In the genomic region with DNA sequence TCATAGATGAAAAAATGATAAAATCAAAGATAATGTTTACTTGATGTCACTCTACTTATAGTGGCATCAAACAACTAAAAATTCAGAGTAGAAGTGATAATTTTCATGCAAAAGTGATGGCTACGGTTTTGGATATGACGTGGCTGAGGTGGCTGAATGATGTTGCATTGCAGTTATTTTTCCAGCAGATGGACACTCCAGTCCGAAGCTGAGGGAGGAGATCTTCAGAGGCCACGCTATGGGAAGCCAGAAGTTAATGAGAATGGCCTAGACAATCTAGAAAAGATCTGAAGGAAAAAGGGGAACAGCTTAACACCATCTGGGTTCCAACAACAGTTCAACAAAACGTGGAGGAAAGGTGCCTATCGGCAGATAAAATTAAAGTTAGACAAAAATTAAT, we compare ENCODE assay signal across 11 cellular contexts.
"Had no signal": no experiment of that assay in that cellular context is flagged by ENCODE, and none has a peak within 500 bp of the region (broad histone marks: within the 10 kb centered on the region; RNA-seq: fewer than 3 reads in every experiment).

No MANE protein-coding gene starts in this region.

- H3K4me3 ChIP-seq: GM23248, HAP-1 had no signal

- H3K4me1 ChIP-seq: HAP-1 had no signal

- H3K27ac ChIP-seq: GM23248, HL-60, KMS-11 had no signal

- H3K36me3 ChIP-seq: HAP-1 had no signal

- H3K9me3 ChIP-seq: HAP-1 had no signal

- H3K4me3 Mint-ChIP-seq: HFFc6 had no signal

- DNase-seq: GM23248, GOT3, H7, HFFc6, IMR-90, Karpas-422, KBM-7 had no signal

- ATAC-seq: HCT116 had no signal

- H3K9ac ChIP-seq: GM23248, KMS-11 had no signal

- H2AFZ ChIP-seq: GM23248 had no signal

- H3K27ac Mint-ChIP-seq: HFFc6 had no signal

- H3K4me2 ChIP-seq: KMS-11 had no signal
